ENCODE assay signal across 12 cellular contexts in genomic region chr11:46677169-46677568, GRCh38. TPM values are rescaled to one million over a fixed set of nuclear protein-coding genes. Genes with fewer than 3 reads are reported as not detected.
DNase-seq lines count a peak whose midpoint lies in the region; ATAC-seq and TF ChIP-seq lines count a peak whose summit lies in the region.
"Had no signal": no experiment of that assay in that cellular context is flagged by ENCODE, and none has a peak within 500 bp of the region (broad histone marks: within the 10 kb centered on the region; RNA-seq: fewer than 3 reads in every experiment).

No MANE protein-coding gene starts in this region.

- peaks cover 42% of the 10 kb centered on the region for H3K36me3 Mint-ChIP-seq in T-helper 2 cell treated with Interferon-gamma antibody and Interleukin-4, amounts not matched to agents 5 μg/mL and 100 μg/mL, for 36 hours (ENCODE audit: low read depth)
- H3K36me3 Mint-ChIP-seq in activated T-helper 2 cell treated with anti-CD3 and anti-CD28 coated beads, Interferon-gamma antibody, Interleukin-2, Interleukin-4, amounts not matched to agents 10 μg/mL and 5 μg/mL and 100 μg/mL, durations not matched to agents 14 hours and 24 hours and 36 hours (ENCODE audit: low read depth), result peaks cover 52% of the 10 kb centered on the region
- H3K36me3 Mint-ChIP-seq in stimulated activated memory B cell treated with anti-CD40 and anti-IgM and Interleukin-4, amounts not matched to agents 10 μg/mL and 1 μg/mL and 100 μg/mL, for 72 hours, result peaks cover 55% of the 10 kb centered on the region

- no peaks in the 10 kb centered on the region for H3K9me3 ChIP-seq in Peyer's patch

- no peak for ATAC-seq in left cardiac atrium
- ATAC-seq in stimulated activated memory B cell treated with anti-CD40 and anti-IgM and Interleukin-4, amounts not matched to agents 10 μg/mL and 1 μg/mL and 100 μg/mL, for 72 hours, result no peak
- ATAC-seq in HG03342 (IDR thresholded peaks at IDR 0.05; ENCODE audit: unreplicated experiment), result no peak
- ATAC-seq: activated CD4-positive, CD25-positive, alpha-beta regulatory T cell treated with anti-CD3 and anti-CD28 coated beads, Interleukin-2, amount 50 U/mL, for 24 hours had no signal

- no peaks in the 10 kb centered on the region for H3K9me3 Mint-ChIP-seq in T-helper 2 cell treated with Interferon-gamma antibody and Interleukin-4, amounts not matched to agents 5 μg/mL and 100 μg/mL, for 36 hours
- no peaks in the 10 kb centered on the region for H3K9me3 Mint-ChIP-seq in activated T-helper 2 cell treated with anti-CD3 and anti-CD28 coated beads, Interferon-gamma antibody, Interleukin-2, Interleukin-4, amounts not matched to agents 10 μg/mL and 5 μg/mL and 100 μg/mL, durations not matched to agents 14 hours and 24 hours and 36 hours
- H3K9me3 Mint-ChIP-seq in stimulated activated memory B cell treated with anti-CD40 and anti-IgM and Interleukin-4, amounts not matched to agents 10 μg/mL and 1 μg/mL and 100 μg/mL, for 72 hours, result no peaks in the 10 kb centered on the region

- intact Hi-C loops in activated T-helper 2 cell treated with anti-CD3 and anti-CD28 coated beads, Interferon-gamma antibody, Interleukin-2, Interleukin-4, amounts not matched to agents 10 μg/mL and 5 μg/mL and 100 μg/mL, durations not matched to agents 14 hours and 24 hours and 36 hours (cut with micrococcal nuclease), result no loop called here
- intact Hi-C loops in left cardiac atrium (cut with DNase I), result no loop called here

- H3K4me1 ChIP-seq in Peyer's patch, result peaks cover 9 to 19% (median 17%) of the 10 kb centered on the region in 4 donors

- H3K27ac Mint-ChIP-seq in T-helper 2 cell treated with Interferon-gamma antibody and Interleukin-4, amounts not matched to agents 5 μg/mL and 100 μg/mL, for 36 hours, result peak overlapping the region; percentile 53
- H3K27ac Mint-ChIP-seq in activated T-helper 2 cell treated with anti-CD3 and anti-CD28 coated beads, Interferon-gamma antibody, Interleukin-2, Interleukin-4, amounts not matched to agents 10 μg/mL and 5 μg/mL and 100 μg/mL, durations not matched to agents 14 hours and 24 hours and 36 hours, result peak overlapping the region; percentile 33
- peak overlapping the region; percentile 60 for H3K27ac Mint-ChIP-seq in stimulated activated memory B cell treated with anti-CD40 and anti-IgM and Interleukin-4, amounts not matched to agents 10 μg/mL and 1 μg/mL and 100 μg/mL, for 72 hours

- peak overlapping the region in 1 of 4 donors; percentile 35 for H3K27ac ChIP-seq in Peyer's patch

- no peak for TF ChIP-seq POLR2A in Peyer's patch (IDR thresholded peaks at IDR 0.05)

- no peak overlapping the region for H3K4me3 ChIP-seq in Peyer's patch

- no peak overlapping the region for H3K4me3 Mint-ChIP-seq in T-helper 2 cell treated with Interferon-gamma antibody and Interleukin-4, amounts not matched to agents 5 μg/mL and 100 μg/mL, for 36 hours
- H3K4me3 Mint-ChIP-seq in activated T-helper 2 cell treated with anti-CD3 and anti-CD28 coated beads, Interferon-gamma antibody, Interleukin-2, Interleukin-4, amounts not matched to agents 10 μg/mL and 5 μg/mL and 100 μg/mL, durations not matched to agents 14 hours and 24 hours and 36 hours (ENCODE audit: low read depth), result no peak overlapping the region
- H3K4me3 Mint-ChIP-seq in stimulated activated memory B cell treated with anti-CD40 and anti-IgM and Interleukin-4, amounts not matched to agents 10 μg/mL and 1 μg/mL and 100 μg/mL, for 72 hours, result no peak overlapping the region

- H3K27me3 ChIP-seq in Peyer's patch, result no peaks in the 10 kb centered on the region

- H3K4me1 Mint-ChIP-seq in T-helper 2 cell treated with Interferon-gamma antibody and Interleukin-4, amounts not matched to agents 5 μg/mL and 100 μg/mL, for 36 hours (ENCODE audit: low read depth), result peaks cover 21% of the 10 kb centered on the region
- peaks cover 19% of the 10 kb centered on the region for H3K4me1 Mint-ChIP-seq in activated T-helper 2 cell treated with anti-CD3 and anti-CD28 coated beads, Interferon-gamma antibody, Interleukin-2, Interleukin-4, amounts not matched to agents 10 μg/mL and 5 μg/mL and 100 μg/mL, durations not matched to agents 14 hours and 24 hours and 36 hours (ENCODE audit: low read depth)
- H3K4me1 Mint-ChIP-seq in stimulated activated memory B cell treated with anti-CD40 and anti-IgM and Interleukin-4, amounts not matched to agents 10 μg/mL and 1 μg/mL and 100 μg/mL, for 72 hours, result peaks cover 40% of the 10 kb centered on the region

- H3K27me3 Mint-ChIP-seq in T-helper 2 cell treated with Interferon-gamma antibody and Interleukin-4, amounts not matched to agents 5 μg/mL and 100 μg/mL, for 36 hours (ENCODE audit: low read depth), result no peaks in the 10 kb centered on the region
- no peaks in the 10 kb centered on the region for H3K27me3 Mint-ChIP-seq in activated T-helper 2 cell treated with anti-CD3 and anti-CD28 coated beads, Interferon-gamma antibody, Interleukin-2, Interleukin-4, amounts not matched to agents 10 μg/mL and 5 μg/mL and 100 μg/mL, durations not matched to agents 14 hours and 24 hours and 36 hours (ENCODE audit: low read depth)
- no peaks in the 10 kb centered on the region for H3K27me3 Mint-ChIP-seq in stimulated activated memory B cell treated with anti-CD40 and anti-IgM and Interleukin-4, amounts not matched to agents 10 μg/mL and 1 μg/mL and 100 μg/mL, for 72 hours

- no peak for TF ChIP-seq CTCF in Peyer's patch (IDR thresholded peaks at IDR 0.05)

- no peak for DNase-seq in T-helper 2 cell treated with Interferon-gamma antibody and Interleukin-4, amounts not matched to agents 5 μg/mL and 100 μg/mL, for 36 hours (ENCODE audit: low spot score)
- no peak for DNase-seq in T-helper 2 cell
- no peak for DNase-seq in activated T-helper 2 cell treated with anti-CD3 and anti-CD28 coated beads, Interferon-gamma antibody, Interleukin-2, Interleukin-4, amounts not matched to agents 10 μg/mL and 5 μg/mL and 100 μg/mL, durations not matched to agents 14 hours and 24 hours and 36 hours (ENCODE audit: low spot score)
- DNase-seq in left cardiac atrium, result peak; percentile 15
- DNase-seq in Peyer's patch, result no peak
- DNase-seq in activated CD4-positive, CD25-positive, alpha-beta regulatory T cell (lab: John Stamatoyannopoulos, UW), result no peak

- H3K36me3 ChIP-seq in Peyer's patch, result peaks cover 0 to 75% (median 0%) of the 10 kb centered on the region in 3 donors

RNA-seq across cellular contexts. Expression of gene ARHGAP1, which starts 23.2 kb away (rescaled TPM):
- 58.8 and 66.8 TPM in 2 replicates for total RNA-seq in activated T-helper 2 cell treated with anti-CD3 and anti-CD28 coated beads, Interferon-gamma antibody, Interleukin-2, Interleukin-4, amounts not matched to agents 10 μg/mL and 5 μg/mL and 100 μg/mL, durations not matched to agents 14 hours and 24 hours and 36 hours
- 100 to 1,000 TPM; 112 to 144 TPM for total RNA-seq in left cardiac atrium
- 10 to 100 TPM; 52.0 to 85.8 (median 62.7) TPM for total RNA-seq in Peyer's patch

RNA-seq across cellular contexts. Expression of gene ZNF408, which starts 23.7 kb away (rescaled TPM):
- 10.2 and 12.2 TPM in 2 replicates for total RNA-seq in activated T-helper 2 cell treated with anti-CD3 and anti-CD28 coated beads, Interferon-gamma antibody, Interleukin-2, Interleukin-4, amounts not matched to agents 10 μg/mL and 5 μg/mL and 100 μg/mL, durations not matched to agents 14 hours and 24 hours and 36 hours
- total RNA-seq in left cardiac atrium (1 to 10 TPM; 7.4 to 9.3 TPM), Peyer's patch (10 to 100 TPM in 1 of 4 donors, 1 to 10 TPM in 3; 6.3 to 20.0 (median 8.4) TPM)

RNA-seq across cellular contexts. Expression of gene F2, which starts 41.8 kb away (rescaled TPM):
- 0.11 TPM in 1 of 2 replicates, not detected in the other for total RNA-seq in activated T-helper 2 cell treated with anti-CD3 and anti-CD28 coated beads, Interferon-gamma antibody, Interleukin-2, Interleukin-4, amounts not matched to agents 10 μg/mL and 5 μg/mL and 100 μg/mL, durations not matched to agents 14 hours and 24 hours and 36 hours
- not detected for total RNA-seq in left cardiac atrium
- total RNA-seq in Peyer's patch, result under 1 TPM in 1 of 4 donors, not detected in 3; 0.53 TPM
- total RNA-seq: A172, Daoy, mononuclear cell had no signal

RNA-seq across cellular contexts. Expression of gene ATG13, which starts 59.8 kb away (rescaled TPM):
- total RNA-seq in activated T-helper 2 cell treated with anti-CD3 and anti-CD28 coated beads, Interferon-gamma antibody, Interleukin-2, Interleukin-4, amounts not matched to agents 10 μg/mL and 5 μg/mL and 100 μg/mL, durations not matched to agents 14 hours and 24 hours and 36 hours, result 58.0 and 58.1 TPM in 2 replicates
- total RNA-seq in left cardiac atrium (10 to 100 TPM; 51.4 to 52.1 TPM), Peyer's patch (100 to 1,000 TPM in 2 of 4 donors, 10 to 100 TPM in 2; 86.5 to 119 (median 106) TPM)
